11 cellular contexts compared by ENCODE assay signal in genomic region chr17:77478899-77479298, GRCh38.
DNase-seq lines count a peak whose midpoint lies in the region; ATAC-seq and TF ChIP-seq lines count a peak whose summit lies in the region.
"Had no signal": no experiment of that assay in that cellular context is flagged by ENCODE, and none has a peak within 500 bp of the region (broad histone marks: within the 10 kb centered on the region; RNA-seq: fewer than 3 reads in every experiment).

No MANE protein-coding gene starts in this region.

- TF ChIP-seq CTCF in hepatocyte (IDR thresholded peaks at IDR 0.05; ENCODE audit: poor library complexity): no peak

- H3K9me3 ChIP-seq in hepatocyte (ENCODE audit: low read depth): no peaks in the 10 kb centered on the region

- no peak for DNase-seq in activated CD4-positive, alpha-beta memory T cell treated with anti-CD3 and anti-CD28 coated beads for 36 hours
- DNase-seq in activated CD4-positive, alpha-beta memory T cell treated with anti-CD3 and anti-CD28 coated beads, Interleukin-2, amount 10 ng/mL, durations not matched to agents 7 days and 5 days: no peak
- DNase-seq in T-cell: no peak
- DNase-seq in hepatocyte (ENCODE audit: low spot score): no peak
- no peak for DNase-seq in stimulated activated naive CD8-positive, alpha-beta T cell treated with anti-CD3 and anti-CD28 coated beads, Interleukin-15, amount 100 ng/mL, for 72 hours
- no peak for DNase-seq in NK-92 treated with Interleukin-12 subunit alpha and Interleukin-12 subunit beta, amount 100 ng/mL, for 24 hours (lab: John Stamatoyannopoulos, UW)
- DNase-seq: effector memory CD4-positive, alpha-beta T cell; hippocampal formation; NCI-H1436 had no signal

- H3K4me3 Mint-ChIP-seq in activated CD4-positive, alpha-beta memory T cell treated with anti-CD3 and anti-CD28 coated beads for 36 hours: no peak overlapping the region
- no peak overlapping the region for H3K4me3 Mint-ChIP-seq in activated CD4-positive, alpha-beta memory T cell treated with anti-CD3 and anti-CD28 coated beads, Interleukin-2, amount 10 ng/mL, durations not matched to agents 7 days and 5 days
- peak overlapping the region in 1 of 3 donors; percentile 79 for H3K4me3 Mint-ChIP-seq in T-cell
- peak overlapping the region; percentile 40 to 72 for H3K4me3 Mint-ChIP-seq in stimulated activated naive CD8-positive, alpha-beta T cell treated with anti-CD3 and anti-CD28 coated beads, Interleukin-15, amount 100 ng/mL, for 72 hours

- no peaks in the 10 kb centered on the region for H3K9me3 Mint-ChIP-seq in activated CD4-positive, alpha-beta memory T cell treated with anti-CD3 and anti-CD28 coated beads for 36 hours
- no peaks in the 10 kb centered on the region for H3K9me3 Mint-ChIP-seq in activated CD4-positive, alpha-beta memory T cell treated with anti-CD3 and anti-CD28 coated beads, Interleukin-2, amount 10 ng/mL, durations not matched to agents 7 days and 5 days
- no peaks in the 10 kb centered on the region for H3K9me3 Mint-ChIP-seq in T-cell
- H3K9me3 Mint-ChIP-seq in stimulated activated naive CD8-positive, alpha-beta T cell treated with anti-CD3 and anti-CD28 coated beads, Interleukin-15, amount 100 ng/mL, for 72 hours: no peaks in the 10 kb centered on the region

- H3K27ac Mint-ChIP-seq in activated CD4-positive, alpha-beta memory T cell treated with anti-CD3 and anti-CD28 coated beads for 36 hours: peak overlapping the region; percentile 55
- H3K27ac Mint-ChIP-seq in activated CD4-positive, alpha-beta memory T cell treated with anti-CD3 and anti-CD28 coated beads, Interleukin-2, amount 10 ng/mL, durations not matched to agents 7 days and 5 days: no peak overlapping the region
- H3K27ac Mint-ChIP-seq in T-cell: peak overlapping the region; percentile 80 to 86
- peak overlapping the region in 1 of 2 donors; percentile 91 for H3K27ac Mint-ChIP-seq in stimulated activated naive CD8-positive, alpha-beta T cell treated with anti-CD3 and anti-CD28 coated beads, Interleukin-15, amount 100 ng/mL, for 72 hours

- H3K4me1 ChIP-seq in hepatocyte (ENCODE audit: insufficient read depth): peaks cover 79% of the 10 kb centered on the region

- H3K4me3 ChIP-seq in hepatocyte: no peak overlapping the region

- H3K27me3 ChIP-seq in hepatocyte: no peaks in the 10 kb centered on the region

- H3K9me2 ChIP-seq in hepatocyte (replicated peaks; ENCODE audit: insufficient read depth): no peaks in the 10 kb centered on the region

- 70% methylated on average over 11 of the region's 11 CpGs for WGBS in hepatocyte (ENCODE audit: low lambda C conversion rate, missing lambda C conversion rate)

- H3K79me2 ChIP-seq in hepatocyte: peaks cover 97% of the 10 kb centered on the region

- CTCF ChIA-PET in activated CD4-positive, alpha-beta memory T cell treated with anti-CD3 and anti-CD28 coated beads for 36 hours (lab: Charles Lee): interaction anchor here (3.5 kb wide), 1 partner anchor 16 kb away, joined by 17 read pairs; no protein-coding TSS in a partner anchor
- CTCF ChIA-PET in activated CD4-positive, alpha-beta memory T cell treated with anti-CD3 and anti-CD28 coated beads, Interleukin-2, amount 10 ng/mL, durations not matched to agents 7 days and 5 days (lab: Charles Lee): interaction anchor here (2.2 kb wide), 1 partner anchor 49 kb away, joined by 6 read pairs; no protein-coding TSS in a partner anchor
- CTCF ChIA-PET in T-cell (lab: Charles Lee): no interaction called here

- H3K4me2 ChIP-seq in hepatocyte: peak overlapping the region; percentile 62

- POLR2A ChIA-PET in activated CD4-positive, alpha-beta memory T cell treated with anti-CD3 and anti-CD28 coated beads for 36 hours (lab: Charles Lee): no interaction called here
- POLR2A ChIA-PET in activated CD4-positive, alpha-beta memory T cell treated with anti-CD3 and anti-CD28 coated beads, Interleukin-2, amount 10 ng/mL, durations not matched to agents 7 days and 5 days (lab: Charles Lee): no interaction called here
- POLR2A ChIA-PET in T-cell (lab: Charles Lee): no interaction called here

- H3K27me3 Mint-ChIP-seq in activated CD4-positive, alpha-beta memory T cell treated with anti-CD3 and anti-CD28 coated beads for 36 hours: no peaks in the 10 kb centered on the region
- H3K27me3 Mint-ChIP-seq in activated CD4-positive, alpha-beta memory T cell treated with anti-CD3 and anti-CD28 coated beads, Interleukin-2, amount 10 ng/mL, durations not matched to agents 7 days and 5 days: no peaks in the 10 kb centered on the region
- no peaks in the 10 kb centered on the region for H3K27me3 Mint-ChIP-seq in T-cell
- H3K27me3 Mint-ChIP-seq in stimulated activated naive CD8-positive, alpha-beta T cell treated with anti-CD3 and anti-CD28 coated beads, Interleukin-15, amount 100 ng/mL, for 72 hours: no peaks in the 10 kb centered on the region

- H4K20me1 ChIP-seq in hepatocyte (ENCODE audit: insufficient read depth, poor library complexity, severe bottlenecking): peaks cover 80% of the 10 kb centered on the region

- H3K4me1 Mint-ChIP-seq in activated CD4-positive, alpha-beta memory T cell treated with anti-CD3 and anti-CD28 coated beads for 36 hours (ENCODE audit: low read depth): peaks cover 61% of the 10 kb centered on the region
- peaks cover 56% of the 10 kb centered on the region for H3K4me1 Mint-ChIP-seq in activated CD4-positive, alpha-beta memory T cell treated with anti-CD3 and anti-CD28 coated beads, Interleukin-2, amount 10 ng/mL, durations not matched to agents 7 days and 5 days
- H3K4me1 Mint-ChIP-seq in T-cell: peaks cover 58 to 75% (median 72%) of the 10 kb centered on the region in 3 donors
- H3K4me1 Mint-ChIP-seq in stimulated activated naive CD8-positive, alpha-beta T cell treated with anti-CD3 and anti-CD28 coated beads, Interleukin-15, amount 100 ng/mL, for 72 hours: peaks cover 82% of the 10 kb centered on the region

- no peaks in the 10 kb centered on the region for H3K36me3 ChIP-seq in hepatocyte (replicated peaks; ENCODE audit: insufficient read depth, low read depth)

- intact Hi-C loops in activated CD4-positive, alpha-beta memory T cell treated with anti-CD3 and anti-CD28 coated beads for 36 hours (cut with micrococcal nuclease): loop anchor here (10.0 kb wide), 1 partner anchor 366 kb away; no protein-coding TSS in a partner anchor

- H3K27ac ChIP-seq in hepatocyte: peak overlapping the region; percentile 95

- peaks cover 31% of the 10 kb centered on the region for H3K36me3 Mint-ChIP-seq in activated CD4-positive, alpha-beta memory T cell treated with anti-CD3 and anti-CD28 coated beads for 36 hours
- H3K36me3 Mint-ChIP-seq in activated CD4-positive, alpha-beta memory T cell treated with anti-CD3 and anti-CD28 coated beads, Interleukin-2, amount 10 ng/mL, durations not matched to agents 7 days and 5 days (ENCODE audit: low read depth): peaks cover 35% of the 10 kb centered on the region
- peaks cover 37% of the 10 kb centered on the region for H3K36me3 Mint-ChIP-seq in T-cell

- no peak for ATAC-seq in T-cell (replicated peaks in 1 of 4)
- no peak for ATAC-seq in stimulated activated naive CD8-positive, alpha-beta T cell treated with anti-CD3 and anti-CD28 coated beads, Interleukin-15, amount 100 ng/mL, for 72 hours
- ATAC-seq in GM21367 (IDR thresholded peaks at IDR 0.05; ENCODE audit: unreplicated experiment): no peak
- no peak for ATAC-seq in GM19452 (IDR thresholded peaks at IDR 0.05; ENCODE audit: unreplicated experiment)

- H2AFZ ChIP-seq in hepatocyte: no peak overlapping the region

Comparison
In these comparisons a context has a peak if more than half of its experiments do, and no peak if none do; other contexts are left out.
1. H3K4me3 Mint-ChIP-seq: peak in stimulated activated naive CD8-positive, alpha-beta T cell treated with anti-CD3 and anti-CD28 coated beads, Interleukin-15, amount 100 ng/mL, for 72 hours (2 of 2); none in activated CD4-positive, alpha-beta memory T cell treated with anti-CD3 and anti-CD28 coated beads for 36 hours (single experiment) and activated CD4-positive, alpha-beta memory T cell treated with anti-CD3 and anti-CD28 coated beads, Interleukin-2, amount 10 ng/mL, durations not matched to agents 7 days and 5 days (single experiment).
2. CTCF ChIA-PET loops: an anchor here in activated CD4-positive, alpha-beta memory T cell treated with anti-CD3 and anti-CD28 coated beads for 36 hours (3.5 kb wide) and activated CD4-positive, alpha-beta memory T cell treated with anti-CD3 and anti-CD28 coated beads, Interleukin-2, amount 10 ng/mL, durations not matched to agents 7 days and 5 days (2.2 kb wide); none called in T-cell.